In the genomic region with DNA sequence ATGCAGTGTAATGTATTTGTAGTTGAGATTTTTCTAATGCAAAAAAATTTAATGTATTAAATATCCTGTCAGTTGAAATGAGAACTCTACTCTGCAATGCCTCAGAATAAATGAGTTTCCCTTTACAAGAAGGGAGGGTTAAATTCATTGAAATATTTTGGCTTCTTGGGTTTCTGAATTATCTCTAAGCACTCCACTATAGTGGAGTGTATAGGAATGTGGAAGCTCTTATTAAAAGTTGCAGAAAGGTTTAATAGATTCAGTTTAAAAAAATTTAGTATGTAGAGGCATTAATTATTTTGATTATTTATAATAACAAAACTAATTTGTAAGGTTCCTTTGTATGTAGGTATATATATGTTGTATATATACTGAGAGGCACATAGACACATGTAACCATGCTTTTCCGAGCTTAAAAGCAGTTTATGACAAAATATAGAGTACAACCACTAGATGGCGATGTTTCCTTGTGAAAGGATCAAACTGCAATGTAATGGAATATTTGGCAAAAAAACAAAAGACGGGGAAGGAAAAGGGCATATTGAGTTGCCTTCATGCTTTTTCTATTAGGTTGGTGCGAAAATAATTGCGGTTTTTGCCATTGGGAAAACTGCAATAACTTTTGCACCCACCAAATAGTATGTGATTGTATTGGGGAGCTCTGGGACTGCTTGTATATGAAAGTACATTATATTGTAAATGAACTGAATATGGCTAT, we compare ENCODE assay signal across 8 cellular contexts.
DNase-seq lines count a peak whose midpoint lies in the region; ATAC-seq and TF ChIP-seq lines count a peak whose summit lies in the region.

No MANE protein-coding gene starts in this region.

- peaks cover 1% of the 10 kb centered on the region for H3K27me3 Mint-ChIP-seq in activated T-cell treated with anti-CD3 and anti-CD28 coated beads, Interleukin-2, amount 50 U/mL, for 4 hours (ENCODE audit: low read depth)

- H3K4me3 Mint-ChIP-seq in activated T-cell treated with anti-CD3 and anti-CD28 coated beads, Interleukin-2, amount 50 U/mL, for 4 hours, result no peak overlapping the region

- DNase-seq in Daoy (ENCODE audit: low read depth) (peak; percentile 49), HuH-7 (ENCODE audit: low spot score) (peak; percentile 17), NT2/D1 (ENCODE audit: low read depth, low spot score) (peak; percentile 38), coronary artery (ENCODE audit: low spot score) (no peak), lung microvascular endothelial cell (ENCODE audit: low read depth in 2 of 2) (peak; percentile 76 to 91), posterior cingulate gyrus (no peak)
- DNase-seq in activated T-cell treated with anti-CD3 and anti-CD28 coated beads, Interleukin-2, amount 50 U/mL, for 4 hours, result no peak

- peak; percentile 36 for TF ChIP-seq CTCF in coronary artery (IDR thresholded peaks at IDR 0.05)

- no peaks in the 10 kb centered on the region for H3K36me3 Mint-ChIP-seq in activated T-cell treated with anti-CD3 and anti-CD28 coated beads, Interleukin-2, amount 50 U/mL, for 4 hours (ENCODE audit: insufficient read depth)

- no peaks in the 10 kb centered on the region for H3K9me3 Mint-ChIP-seq in activated T-cell treated with anti-CD3 and anti-CD28 coated beads, Interleukin-2, amount 50 U/mL, for 4 hours

- H3K4me3 ChIP-seq in NT2/D1 (ENCODE audit: insufficient read length, low read depth), result no peak overlapping the region
- H3K4me3 ChIP-seq in coronary artery, result no peak overlapping the region

- intact Hi-C loops in posterior cingulate gyrus (cut with DNase I), result loop anchor here (5.0 kb wide), 1 partner anchor 1564 kb away; no protein-coding TSS in a partner anchor

- no peaks in the 10 kb centered on the region for H3K27me3 ChIP-seq in NT2/D1 (ENCODE audit: insufficient read depth, insufficient read length)

- no peak overlapping the region for H3K9ac ChIP-seq in NT2/D1 (ENCODE audit: insufficient read length, low read depth)

- H3K4me1 ChIP-seq in NT2/D1 (ENCODE audit: insufficient read depth, insufficient read length), result no peaks in the 10 kb centered on the region

- no peak overlapping the region for H3K27ac ChIP-seq in coronary artery

- peaks cover 3% of the 10 kb centered on the region for H3K4me1 Mint-ChIP-seq in activated T-cell treated with anti-CD3 and anti-CD28 coated beads, Interleukin-2, amount 50 U/mL, for 4 hours (ENCODE audit: low read depth)

- peak; percentile 61 for ATAC-seq in GM21423 (IDR thresholded peaks at IDR 0.05; ENCODE audit: unreplicated experiment)
- no peak for ATAC-seq in activated T-cell treated with anti-CD3 and anti-CD28 coated beads, Interleukin-2, amount 50 U/mL, for 4 hours

- H3K36me3 ChIP-seq in NT2/D1 (ENCODE audit: insufficient read depth, insufficient read length, low read length), result no peaks in the 10 kb centered on the region

- H3K9me3 ChIP-seq in NT2/D1 (ENCODE audit: insufficient read depth, low read length), result no peaks in the 10 kb centered on the region

Comparison
In these comparisons a context has a peak if more than half of its experiments do, and no peak if none do; other contexts are left out.
1. DNase-seq: peak in Daoy (single experiment), HuH-7 (single experiment), NT2/D1 (single experiment) and lung microvascular endothelial cell (2 of 2); none in coronary artery (single experiment), posterior cingulate gyrus (0 of 10) and activated T-cell treated with anti-CD3 and anti-CD28 coated beads, Interleukin-2, amount 50 U/mL, for 4 hours (single experiment).